Comparison of ENCODE assay signal across 11 cellular contexts in the genomic region with DNA sequence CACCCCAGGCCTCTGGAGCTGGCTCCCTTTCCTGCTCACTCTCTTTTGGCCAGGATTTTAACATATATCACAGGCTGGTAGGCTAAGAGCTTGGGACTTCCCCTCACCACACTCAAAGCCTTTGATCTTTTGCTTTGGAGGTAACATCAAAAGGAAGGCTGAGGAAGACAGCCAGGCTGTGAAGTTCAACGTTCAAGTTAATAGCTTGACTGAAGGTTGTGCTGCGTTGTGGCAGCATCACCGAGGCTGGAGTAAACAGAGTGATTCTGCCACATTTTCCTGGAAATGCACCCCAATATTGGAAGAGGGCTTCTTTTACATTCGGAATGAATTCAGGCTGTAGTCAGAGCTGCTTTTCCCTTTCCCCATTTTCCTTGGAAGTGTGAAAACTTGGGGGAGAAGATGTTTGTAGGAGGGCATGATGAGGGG. TPM values are rescaled to one million over a fixed set of nuclear protein-coding genes. Genes with fewer than 3 reads are reported as not detected.
A peak's percentile ranks its signal among the peaks of the same experiment; 100 is the strongest.
DNase-seq lines count a peak whose midpoint lies in the region; ATAC-seq lines count a peak whose summit lies in the region.
"Had no signal": no experiment of that assay in that cellular context is flagged by ENCODE, and none has a peak within 500 bp of the region (broad histone marks: within the 10 kb centered on the region; RNA-seq: fewer than 3 reads in every experiment).

No MANE protein-coding gene starts in this region.

- no peaks in the 10 kb centered on the region for H3K9me2 ChIP-seq in GM23248 (ENCODE audit: insufficient read depth)

- H3K36me3 ChIP-seq in GM23248 (ENCODE audit: low read depth), result no peaks in the 10 kb centered on the region

- H3K79me2 ChIP-seq in GM23248 (ENCODE audit: insufficient read depth), result peaks cover 100% of the 10 kb centered on the region

- H3K4me1 ChIP-seq in GM23248 (ENCODE audit: insufficient read depth), result peaks cover 4% of the 10 kb centered on the region; the same call in 1 of the 2 replicates

- no peaks in the 10 kb centered on the region for H3K27me3 ChIP-seq in GM23248 (replicated peaks; ENCODE audit: insufficient read depth)

- 29 to 32% methylated on average over 4 of the region's 4 CpGs for WGBS in GM23248 (ENCODE audit: low coverage in 1 of 2, low lambda C conversion rate in 2 of 2, missing lambda C conversion rate in 2 of 2), 2 experiments

- peak overlapping the region; percentile 29; the same call in 1 of the 2 replicates for H3K9ac ChIP-seq in GM23248

- H3K4me2 ChIP-seq in GM23248 (ENCODE audit: unreplicated experiment), result peak overlapping the region; percentile 65

- H3K4me3 ChIP-seq in GM23248, result peak overlapping the region; percentile 41; the same call in 1 of the 2 replicates
- H3K4me3 ChIP-seq: lower lobe of right lung had no signal

- H3K27ac ChIP-seq in GM23248, result no peak overlapping the region
- H3K27ac ChIP-seq: lower lobe of right lung had no signal

- no peaks in the 10 kb centered on the region for H3K9me3 Mint-ChIP-seq in central memory CD8-positive, alpha-beta T cell

- ATAC-seq in central memory CD8-positive, alpha-beta T cell (replicated peaks; ENCODE audit: extremely low read depth, poor library complexity, severe bottlenecking), result peak; percentile 83
- ATAC-seq in GM21825 (IDR thresholded peaks at IDR 0.05; ENCODE audit: unreplicated experiment), result no peak
- no peak for ATAC-seq in HG03378 (IDR thresholded peaks at IDR 0.05; ENCODE audit: unreplicated experiment)

- peaks cover 28% of the 10 kb centered on the region for H4K20me1 ChIP-seq in GM23248 (ENCODE audit: insufficient read depth)

- in situ Hi-C loops in GM23248 (cut with MboI), result no loop called here

- H3F3A ChIP-seq in GM23248 (ENCODE audit: insufficient read depth), result no peaks in the 10 kb centered on the region; the same call in 1 of the 2 replicates

- DNase-seq in GM23248 (no peak), NCI-H187 treated with DMSO at 0.1 percent for 48 hours (lab: John Stamatoyannopoulos, UW) (no peak), NCI-H1417 (lab: John Stamatoyannopoulos, UW) (no peak)
- DNase-seq in activated CD4-positive, alpha-beta T cell treated with anti-CD3 and anti-CD28 coated beads for 4 hours, result peak; percentile 27 to 31
- DNase-seq in central memory CD8-positive, alpha-beta T cell (ENCODE audit: low spot score in 2 of 2), result peak; percentile 16 to 41
- DNase-seq in stimulated activated CD4-positive, alpha-beta T cell treated with anti-CD3 and anti-CD28 coated beads, Interleukin-4, amount 100 ng/mL, for 24 hours, result peak; percentile 34
- DNase-seq: lower lobe of right lung, NCI-H748 treated with DMSO at 0.1 percent for 48 hours, T1000 had no signal

- H3K27me3 Mint-ChIP-seq in central memory CD8-positive, alpha-beta T cell, result peaks cover 42% of the 10 kb centered on the region

- peaks cover 5% of the 10 kb centered on the region for H3K36me3 Mint-ChIP-seq in central memory CD8-positive, alpha-beta T cell (ENCODE audit: insufficient read depth)

- H2AFZ ChIP-seq in GM23248, result no peak overlapping the region

- peaks cover 38% of the 10 kb centered on the region for H3K4me1 Mint-ChIP-seq in central memory CD8-positive, alpha-beta T cell

- no peaks in the 10 kb centered on the region for H3K9me3 ChIP-seq in GM23248 (ENCODE audit: low read depth)
- H3K9me3 ChIP-seq: lower lobe of right lung had no signal

- H3K4me3 Mint-ChIP-seq in central memory CD8-positive, alpha-beta T cell, result peak overlapping the region; percentile 79

- H3K27ac Mint-ChIP-seq in central memory CD8-positive, alpha-beta T cell (ENCODE audit: low read depth), result peak overlapping the region; percentile 22

RNA-seq across cellular contexts. Expression of a gene that starts 57.3 kb away (rescaled TPM):
- 4.2 and 6.2 TPM in 2 replicates for total RNA-seq in GM23248 (2014; rRNA removed; shearing (Covaris generic))
- 18.2 and 19.3 TPM in 2 replicates for polyA plus RNA-seq in GM23248 (2016; fragmentation: Nextera tagmentation; extraction: Ambion mirVana)

Comparison
In these comparisons a context has a peak if more than half of its experiments do, and no peak if none do; other contexts are left out.
1. DNase-seq: peak in activated CD4-positive, alpha-beta T cell treated with anti-CD3 and anti-CD28 coated beads for 4 hours (2 of 2), central memory CD8-positive, alpha-beta T cell (2 of 2) and stimulated activated CD4-positive, alpha-beta T cell treated with anti-CD3 and anti-CD28 coated beads, Interleukin-4, amount 100 ng/mL, for 24 hours (single experiment); none in GM23248 (single experiment), NCI-H187 treated with DMSO at 0.1 percent for 48 hours (single experiment) and NCI-H1417 (0 of 3).